35 cellular contexts compared by ENCODE assay signal in genomic region chr17:16461606-16461866, GRCh38. TPM values are rescaled to one million over a fixed set of nuclear protein-coding genes. Genes with fewer than 3 reads are reported as not detected.
"Had no signal": no experiment of that assay in that cellular context is flagged by ENCODE, and none has a peak within 500 bp of the region (broad histone marks: within the 10 kb centered on the region; RNA-seq: fewer than 3 reads in every experiment).

No MANE protein-coding gene starts in this region.

- H3K9ac ChIP-seq: KMS-11 had no signal

- H3K27me3 ChIP-seq: MG63 had no signal

- H3K4me2 ChIP-seq: KMS-11 had no signal

- H3K4me3 ChIP-seq: MG63 had no signal

- H3K36me3 ChIP-seq: MG63 had no signal

- H3K9me3 ChIP-seq: MG63 had no signal

- DNase-seq: Karpas-422, Kasumi-1, MG63, MM.1S, MV-4-11, NCI-H1048, NCI-H1092, NCI-H1092 treated with DMSO at 0.1 percent for 48 hours, NCI-H1105, NCI-H1105 treated with DMSO at 0.1 percent for 48 hours, NCI-H1417, NCI-H1417 treated with DMSO at 0.1 percent for 48 hours, NCI-H1436, NCI-H1436 treated with DMSO at 0.1 percent for 48 hours, NCI-H146, NCI-H1694, NCI-H1694 treated with DMSO at 0.1 percent for 48 hours, NCI-H187, NCI-H187 treated with DMSO at 0.1 percent for 48 hours, NCI-H1930, NCI-H2029, NCI-H2029 treated with DMSO at 0.1 percent for 48 hours, NCI-H2081, NCI-H2081 treated with DMSO at 0.1 percent for 48 hours, NCI-H2107, NCI-H2171, NCI-H2171 treated with DMSO at 0.1 percent for 48 hours, NCI-H2227 treated with DMSO at 0.1 percent for 48 hours, NCI-H226, NCI-H345, NCI-H446, NCI-H446 treated with DMSO at 0.1 percent for 48 hours, NCI-H510A had no signal

- H3K27ac ChIP-seq: KMS-11 had no signal

RNA-seq across cellular contexts. Expression of gene TRPV2, which starts 46.2 kb away (rescaled TPM):
- total RNA-seq: MCF 10A had no signal
